Comparison of ENCODE assay signal across 4 cellular contexts in the genomic region with DNA sequence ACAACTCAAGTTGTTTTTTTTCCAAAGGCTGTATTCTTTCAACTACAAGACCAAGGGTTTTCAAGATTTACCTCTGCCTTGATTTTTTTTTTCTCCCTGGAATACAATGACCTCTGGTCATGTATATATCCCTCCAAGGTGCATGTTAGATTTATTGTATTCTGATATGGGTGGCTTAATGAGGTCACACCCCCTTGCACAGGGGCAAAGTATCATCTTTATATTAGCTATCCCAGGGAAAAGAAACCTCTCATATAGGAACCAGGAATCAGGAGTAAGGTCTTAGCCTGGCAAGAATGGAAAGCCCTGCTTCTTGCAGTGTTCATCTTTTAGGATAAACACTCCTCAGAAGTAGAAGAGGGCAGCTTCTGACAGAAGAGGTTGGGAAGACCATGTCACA.
"Had no signal": no experiment of that assay in that cellular context is flagged by ENCODE, and none has a peak within 500 bp of the region (broad histone marks: within the 10 kb centered on the region; RNA-seq: fewer than 3 reads in every experiment).

No MANE protein-coding gene starts in this region.

- H3K4me3 ChIP-seq: GM23338 had no signal

- ATAC-seq: GM23338, HepG2 had no signal

- DNase-seq: H9, HCEC 1CT had no signal
